In genomic region chr20:31573555-31574295, GRCh38 we compare ENCODE assay signal across 8 cellular contexts. TPM values are rescaled to one million over a fixed set of nuclear protein-coding genes. Genes with fewer than 3 reads are reported as not detected.
DNase-seq lines count a peak whose midpoint lies in the region; ATAC-seq and TF ChIP-seq lines count a peak whose summit lies in the region.

No MANE protein-coding gene starts in this region.

- no peak for ATAC-seq in natural killer cell treated with Interleukin-12 subunit alpha and Interleukin-12 subunit beta and Interleukin-15 and Interleukin-18, amount 100 ng/mL, for 72 hours

- peak overlapping the region; percentile 88 for H3K27ac ChIP-seq in HEK293 (ENCODE audit: extremely low read depth, low read depth, low read length)

- DNase-seq in DMS79 (lab: John Stamatoyannopoulos, UW) (peak; percentile 94), NCI-H526 (lab: John Stamatoyannopoulos, UW) (peak; percentile 70 to 77), choroid plexus epithelial cell (ENCODE audit: low read depth) (no peak), SK-N-DZ (ENCODE audit: low spot score) (no peak), iPS-NIHi11 (ENCODE audit: low spot score) (no peak)
- no peak for DNase-seq in natural killer cell treated with Interleukin-12 subunit alpha and Interleukin-12 subunit beta and Interleukin-15 and Interleukin-18, amount 100 ng/mL, for 72 hours (ENCODE audit: low spot score)
- no peak for DNase-seq in stimulated activated CD4-positive, alpha-beta T cell treated with anti-CD3 and anti-CD28 coated beads, Interleukin-12 subunit alpha, Interleukin-12 subunit beta, amount 100 ng/mL, for 4 hours

- POLR2A ChIA-PET in HEK293 (lab: Yijun Ruan, JAX), result interaction anchor here (0.7 to 8.7 kb wide), 13 partner anchors 11 to 262 kb away, joined by 3 to 255 read pairs (median 5); partner anchors contain the start of genes ID1 and TPX2

- no peaks in the 10 kb centered on the region for H3K27me3 Mint-ChIP-seq in natural killer cell treated with Interleukin-12 subunit alpha and Interleukin-12 subunit beta and Interleukin-15 and Interleukin-18, amount 100 ng/mL, for 72 hours

- H3K4me3 ChIP-seq in HEK293 (ENCODE audit: low read depth, low read length) (peak overlapping the region; percentile 32), choroid plexus epithelial cell (ENCODE audit: low read depth, low read length) (peak overlapping the region; percentile 53)

- TF ChIP-seq CTCF in HEK293 (tag by site-specific recombination; IDR thresholded peaks at IDR 0.05) (no peak), choroid plexus epithelial cell (conservative IDR thresholded peaks at IDR 0.05; ENCODE audit: low read depth, low read length) (no peak)

- peak overlapping the region; percentile 77 to 96 for H3K27ac Mint-ChIP-seq in natural killer cell treated with Interleukin-12 subunit alpha and Interleukin-12 subunit beta and Interleukin-15 and Interleukin-18, amount 100 ng/mL, for 72 hours

- peaks cover 6 to 10% of the 10 kb centered on the region in 2 experiments; a peak in 2 of 3 replicates for H3K36me3 ChIP-seq in HEK293 (ENCODE audit: control insufficient read depth in 2 of 2, insufficient read depth in 1 of 2, low read length in 2 of 2)

- no peaks in the 10 kb centered on the region for H3K36me3 Mint-ChIP-seq in natural killer cell treated with Interleukin-12 subunit alpha and Interleukin-12 subunit beta and Interleukin-15 and Interleukin-18, amount 100 ng/mL, for 72 hours

- peaks cover 8% of the 10 kb centered on the region for H3K4me1 ChIP-seq in HEK293 (ENCODE audit: control insufficient read depth, insufficient read depth, low read length)

- no peaks in the 10 kb centered on the region for H3K9me3 Mint-ChIP-seq in natural killer cell treated with Interleukin-12 subunit alpha and Interleukin-12 subunit beta and Interleukin-15 and Interleukin-18, amount 100 ng/mL, for 72 hours

- peak overlapping the region; percentile 93 for H3K4me3 Mint-ChIP-seq in natural killer cell treated with Interleukin-12 subunit alpha and Interleukin-12 subunit beta and Interleukin-15 and Interleukin-18, amount 100 ng/mL, for 72 hours

- H3K9me3 ChIP-seq in HEK293 (ENCODE audit: control insufficient read depth, insufficient read depth, low read depth, low read length), result no peaks in the 10 kb centered on the region

- CTCF ChIA-PET in HEK293 (lab: Yijun Ruan, JAX), result interaction anchor here (0.6 to 25.7 kb wide), 5 partner anchors 14 to 150 kb away, joined by 3 to 1204 read pairs (median 5); partner anchors contain the start of gene ID1

- H3K4me1 Mint-ChIP-seq in natural killer cell treated with Interleukin-12 subunit alpha and Interleukin-12 subunit beta and Interleukin-15 and Interleukin-18, amount 100 ng/mL, for 72 hours (ENCODE audit: low read depth in 2 of 2), result peaks cover 18 to 25% of the 10 kb centered on the region in 2 donors

TF ChIP-seq in HEK293, 187 proteins besides CTCF, POLR2A, EP300 and RAD21 (continues in another document):
- no peak for TF ChIP-seq RBAK (tag by site-specific recombination; IDR thresholded peaks at IDR 0.05)
- no peak for TF ChIP-seq GLIS1 (tag by site-specific recombination; IDR thresholded peaks at IDR 0.05)
- TF ChIP-seq ZNF302 (tag by site-specific recombination; IDR thresholded peaks at IDR 0.05; ENCODE audit: low read depth), result no peak
- no peak for TF ChIP-seq MEIS1 (CRISPR knock-in tag; IDR thresholded peaks at IDR 0.05; ENCODE audit: borderline replicate concordance)
- peak; percentile 11; the same call in 1 of the 2 replicates for TF ChIP-seq TRIM28 (IDR thresholded peaks at IDR 0.05; ENCODE audit: borderline replicate concordance, low read length)
- no peak for TF ChIP-seq ZNF473 (tag by site-specific recombination; IDR thresholded peaks at IDR 0.05)
- no peak for TF ChIP-seq SCRT2 (tag by site-specific recombination; IDR thresholded peaks at IDR 0.05)
- TF ChIP-seq, protein P1, sequence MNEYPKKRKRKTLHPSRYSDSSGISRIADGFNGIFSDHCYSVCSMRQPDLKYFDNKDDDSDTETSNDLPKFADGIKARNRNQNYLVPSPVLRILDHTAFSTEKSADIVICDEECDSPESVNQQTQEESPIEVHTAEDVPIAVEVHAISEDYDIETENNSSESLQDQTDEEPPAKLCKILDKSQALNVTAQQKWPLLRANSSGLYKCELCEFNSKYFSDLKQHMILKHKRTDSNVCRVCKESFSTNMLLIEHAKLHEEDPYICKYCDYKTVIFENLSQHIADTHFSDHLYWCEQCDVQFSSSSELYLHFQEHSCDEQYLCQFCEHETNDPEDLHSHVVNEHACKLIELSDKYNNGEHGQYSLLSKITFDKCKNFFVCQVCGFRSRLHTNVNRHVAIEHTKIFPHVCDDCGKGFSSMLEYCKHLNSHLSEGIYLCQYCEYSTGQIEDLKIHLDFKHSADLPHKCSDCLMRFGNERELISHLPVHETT (tag by site-specific recombination; IDR thresholded peaks at IDR 0.05), result peak; percentile 30
- peak; percentile 40; the same call in 1 of the 2 replicates for TF ChIP-seq KLF8 (tag by site-specific recombination; IDR thresholded peaks at IDR 0.05)
- no peak for TF ChIP-seq ZNF426 (tag by site-specific recombination; IDR thresholded peaks at IDR 0.05)
- no peak for TF ChIP-seq ZNF157 (tag by site-specific recombination; IDR thresholded peaks at IDR 0.05)
- no peak for TF ChIP-seq ZNF610 (tag by site-specific recombination; IDR thresholded peaks at IDR 0.05; ENCODE audit: borderline replicate concordance)
- no peak for TF ChIP-seq ZNF114 (tag by site-specific recombination; IDR thresholded peaks at IDR 0.05)
- 0 out of 2 replicates have a peak, but pooled peaks have one; percentile 26 for TF ChIP-seq IKZF3 (tag by site-specific recombination; IDR thresholded peaks at IDR 0.05)
- TF ChIP-seq ZFP37 (tag by site-specific recombination; IDR thresholded peaks at IDR 0.05), result 0 out of 2 replicates have a peak, but pooled peaks have one; percentile 34
- TF ChIP-seq, protein P2, sequence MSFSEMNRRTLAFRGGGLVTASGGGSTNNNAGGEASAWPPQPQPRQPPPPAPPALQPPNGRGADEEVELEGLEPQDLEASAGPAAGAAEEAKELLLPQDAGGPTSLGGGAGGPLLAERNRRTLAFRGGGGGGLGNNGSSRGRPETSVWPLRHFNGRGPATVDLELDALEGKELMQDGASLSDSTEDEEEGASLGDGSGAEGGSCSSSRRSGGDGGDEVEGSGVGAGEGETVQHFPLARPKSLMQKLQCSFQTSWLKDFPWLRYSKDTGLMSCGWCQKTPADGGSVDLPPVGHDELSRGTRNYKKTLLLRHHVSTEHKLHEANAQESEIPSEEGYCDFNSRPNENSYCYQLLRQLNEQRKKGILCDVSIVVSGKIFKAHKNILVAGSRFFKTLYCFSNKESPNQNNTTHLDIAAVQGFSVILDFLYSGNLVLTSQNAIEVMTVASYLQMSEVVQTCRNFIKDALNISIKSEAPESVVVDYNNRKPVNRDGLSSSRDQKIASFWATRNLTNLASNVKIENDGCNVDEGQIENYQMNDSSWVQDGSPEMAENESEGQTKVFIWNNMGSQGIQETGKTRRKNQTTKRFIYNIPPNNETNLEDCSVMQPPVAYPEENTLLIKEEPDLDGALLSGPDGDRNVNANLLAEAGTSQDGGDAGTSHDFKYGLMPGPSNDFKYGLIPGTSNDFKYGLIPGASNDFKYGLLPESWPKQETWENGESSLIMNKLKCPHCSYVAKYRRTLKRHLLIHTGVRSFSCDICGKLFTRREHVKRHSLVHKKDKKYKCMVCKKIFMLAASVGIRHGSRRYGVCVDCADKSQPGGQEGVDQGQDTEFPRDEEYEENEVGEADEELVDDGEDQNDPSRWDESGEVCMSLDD (tag by site-specific recombination; IDR thresholded peaks at IDR 0.05), result 0 out of 2 replicates have a peak, but pooled peaks have one; percentile 23
- TF ChIP-seq, protein P3, sequence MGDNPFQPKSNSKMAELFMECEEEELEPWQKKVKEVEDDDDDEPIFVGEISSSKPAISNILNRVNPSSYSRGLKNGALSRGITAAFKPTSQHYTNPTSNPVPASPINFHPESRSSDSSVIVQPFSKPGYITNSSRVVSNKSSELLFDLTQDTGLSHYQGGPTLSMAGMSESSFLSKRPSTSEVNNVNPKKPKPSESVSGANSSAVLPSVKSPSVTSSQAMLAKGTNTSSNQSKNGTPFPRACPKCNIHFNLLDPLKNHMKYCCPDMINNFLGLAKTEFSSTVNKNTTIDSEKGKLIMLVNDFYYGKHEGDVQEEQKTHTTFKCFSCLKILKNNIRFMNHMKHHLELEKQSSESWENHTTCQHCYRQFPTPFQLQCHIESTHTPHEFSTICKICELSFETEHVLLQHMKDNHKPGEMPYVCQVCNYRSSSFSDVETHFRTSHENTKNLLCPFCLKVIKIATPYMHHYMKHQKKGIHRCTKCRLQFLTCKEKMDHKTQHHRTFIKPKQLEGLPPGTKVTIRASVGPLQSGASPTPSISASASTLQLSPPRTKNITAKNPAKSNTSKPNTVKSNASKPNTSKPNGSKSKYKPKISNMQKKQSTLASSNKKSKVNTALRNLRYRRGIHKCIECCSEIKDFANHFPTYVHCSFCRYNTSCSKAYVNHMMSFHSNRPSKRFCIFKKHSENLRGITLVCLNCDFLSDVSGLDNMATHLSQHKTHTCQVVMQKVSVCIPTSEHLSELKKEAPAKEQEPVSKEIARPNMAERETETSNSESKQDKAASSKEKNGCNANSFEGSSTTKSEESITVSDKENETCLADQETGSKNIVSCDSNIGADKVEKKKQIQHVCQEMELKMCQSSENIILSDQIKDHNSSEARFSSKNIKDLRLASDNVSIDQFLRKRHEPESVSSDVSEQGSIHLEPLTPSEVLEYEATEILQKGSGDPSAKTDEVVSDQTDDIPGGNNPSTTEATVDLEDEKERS (tag by site-specific recombination; IDR thresholded peaks at IDR 0.05), result no peak
- no peak for TF ChIP-seq ZNF221 (tag by site-specific recombination; IDR thresholded peaks at IDR 0.05; ENCODE audit: borderline replicate concordance)
- TF ChIP-seq ZNF274 (IDR thresholded peaks at IDR 0.05; ENCODE audit: low read length), result no peak
- TF ChIP-seq ZNF274 (tag by site-specific recombination; IDR thresholded peaks at IDR 0.05; ENCODE audit: borderline replicate concordance), result no peak

RNA-seq across cellular contexts. Expression of gene ID1, which starts 31.4 kb away (rescaled TPM):
- 1 to 10 TPM in 1 of 2 donors, under 1 TPM in 1; 0.52 to 1.4 TPM for total RNA-seq in natural killer cell treated with Interleukin-12 subunit alpha and Interleukin-12 subunit beta and Interleukin-15 and Interleukin-18, amount 100 ng/mL, for 72 hours
- 97.4 and 104 TPM in 2 replicates for polyA plus RNA-seq in SK-N-DZ (2014; cell fraction: cytosol; rRNA removed)
- polyA plus RNA-seq in SK-N-DZ (2014; cell fraction: nucleus; rRNA removed), result 170 and 208 TPM in 2 replicates

RNA-seq across cellular contexts. Expression of gene HM13, which starts 59.5 kb away (rescaled TPM):
- total RNA-seq in natural killer cell treated with Interleukin-12 subunit alpha and Interleukin-12 subunit beta and Interleukin-15 and Interleukin-18, amount 100 ng/mL, for 72 hours, result 100 to 1,000 TPM; 233 to 257 TPM
- 103 TPM in 2 replicates for polyA plus RNA-seq in SK-N-DZ (2014; cell fraction: cytosol; rRNA removed)
- polyA plus RNA-seq in SK-N-DZ (2014; cell fraction: nucleus; rRNA removed), result 60.4 and 68.0 TPM in 2 replicates

Comparison
In these comparisons a context has a peak if more than half of its experiments do, and no peak if none do; other contexts are left out.
1. DNase-seq: peak in DMS79 (single experiment) and NCI-H526 (2 of 2); none in choroid plexus epithelial cell (single experiment), natural killer cell treated with Interleukin-12 subunit alpha and Interleukin-12 subunit beta and Interleukin-15 and Interleukin-18, amount 100 ng/mL, for 72 hours (single experiment), SK-N-DZ (single experiment), stimulated activated CD4-positive, alpha-beta T cell treated with anti-CD3 and anti-CD28 coated beads, Interleukin-12 subunit alpha, Interleukin-12 subunit beta, amount 100 ng/mL, for 4 hours (single experiment) and iPS-NIHi11 (single experiment).